8 cellular contexts compared by ENCODE assay signal in genomic region chr3:97971679-97972567, GRCh38. TPM values are rescaled to one million over a fixed set of nuclear protein-coding genes. Genes with fewer than 3 reads are reported as not detected.
DNase-seq lines count a peak whose midpoint lies in the region; ATAC-seq, FAIRE-seq and TF ChIP-seq lines count a peak whose summit lies in the region.

Gene RIOX2 (minus strand): TSS chr3:97972431. CDS start chr3:97967593, 4,838 bp downstream.

- H3K4me1 Mint-ChIP-seq in chondrocyte (ENCODE audit: low read depth) = peaks cover 28% of the 10 kb centered on the region

- peak; percentile 89 for TF ChIP-seq POLR2A in A549 (IDR thresholded peaks at IDR 0.05; ENCODE audit: low read length)

- H3K9me3 ChIP-seq in A549 = no peaks in the 10 kb centered on the region

- FAIRE-seq in A549 (lab: Jason Lieb, UNC) = no peak

- H3K4me1 ChIP-seq in A549 = peaks cover 17% of the 10 kb centered on the region; the same call in 2 of the 3 replicates

- peaks cover 2% of the 10 kb centered on the region for H3K36me3 Mint-ChIP-seq in chondrocyte (ENCODE audit: low read depth)

- ATAC-seq in A549 (peak; percentile 97 to 98), GM18517 (IDR thresholded peaks at IDR 0.05; ENCODE audit: unreplicated experiment) (peak; percentile 81), HG03045 (IDR thresholded peaks at IDR 0.05; ENCODE audit: unreplicated experiment) (peak; percentile 92)

- no peaks in the 10 kb centered on the region for H3K27me3 ChIP-seq in layer of hippocampus (ENCODE audit: control insufficient read depth, insufficient read depth, low read length)

- no peaks in the 10 kb centered on the region for H3K27me3 Mint-ChIP-seq in chondrocyte (ENCODE audit: low read depth)

- H3K4me2 ChIP-seq in A549 = peak within 1 kb of the TSS; percentile 96

- no peak for TF ChIP-seq EP300 in A549 (IDR thresholded peaks at IDR 0.05)

- no peak for TF ChIP-seq RAD21 in A549 (conservative IDR thresholded peaks at IDR 0.05 in 1 of 2, IDR thresholded peaks at IDR 0.05 in 1 of 2)

- peak within 1 kb of the TSS; percentile 84 to 95 for H3K27ac ChIP-seq in A549
- H3K27ac ChIP-seq in layer of hippocampus (ENCODE audit: low read depth, low read length) = peak within 1 kb of the TSS; percentile 70

- DNase-seq in A549 (ENCODE audit: low read depth in 1 of 2, low spot score in 1 of 2) (peak; percentile 64 to 79), NCI-H2227 (lab: John Stamatoyannopoulos, UW; ENCODE audit: unreplicated experiment) (peak; percentile 63), chondrocyte (ENCODE audit: low spot score) (peak; percentile 94)
- peak; percentile 77 for DNase-seq in activated CD4-positive, CD25-positive, alpha-beta regulatory T cell treated with anti-CD3 and anti-CD28 coated beads, Interleukin-2, amount 50 U/mL, for 72 hours
- peak; percentile 82 for DNase-seq in stimulated activated CD4-positive, alpha-beta T cell treated with anti-CD3 and anti-CD28 coated beads, Interleukin-1b, Interleukin-23, amount 100 ng/mL, for 48 hours

- peak within 1 kb of the TSS; percentile 64 for H3K4me3 ChIP-seq in A549

- under 1% methylated on average over 46 of the region's 82 CpGs for WGBS in A549 (ENCODE audit: missing lambda C conversion rate)

- TF ChIP-seq CTCF in A549 (IDR thresholded peaks at IDR 0.05) (no peak), chondrocyte (IDR thresholded peaks at IDR 0.05) (peak; percentile 40)

- H3K9me3 Mint-ChIP-seq in chondrocyte (ENCODE audit: low read depth) = no peaks in the 10 kb centered on the region

- H3K27ac Mint-ChIP-seq in chondrocyte (ENCODE audit: unreplicated experiment) = peak within 1 kb of the TSS; percentile 56

- H3K4me3 Mint-ChIP-seq in chondrocyte (ENCODE audit: unreplicated experiment) = peak within 1 kb of the TSS; percentile 84

- POLR2A ChIA-PET in A549 (lab: Yijun Ruan, JAX) = interaction anchor here (1.1 to 1.2 kb wide), 2 partner anchors 22 to 150 kb away, joined by 3 to 6 read pairs; partner anchors contain the start of gene CRYBG3

- CTCF ChIA-PET in A549 (lab: Yijun Ruan, JAX) = interaction anchor here (3.1 kb wide), 1 partner anchor 51 kb away, joined by 12 read pairs; no protein-coding TSS in a partner anchor

TF ChIP-seq in A549, 52 proteins besides CTCF, POLR2A, EP300 and RAD21 (continues in another document):
- TF ChIP-seq SREBF2 (IDR thresholded peaks at IDR 0.05) (no peak), MAX (IDR thresholded peaks at IDR 0.05) (peak; percentile 96), JUN (IDR thresholded peaks at IDR 0.05) (peak; percentile 44 to 71; a peak in 1 of 5 replicates), EHMT2 (IDR thresholded peaks at IDR 0.05; ENCODE audit: low read depth) (no peak), E2F6 (IDR thresholded peaks at IDR 0.05; ENCODE audit: borderline replicate concordance, low read depth) (0 out of 2 replicates have a peak, but pooled peaks have one; percentile 57), BCL3 (IDR thresholded peaks at IDR 0.05) (0 out of 3 replicates have a peak, but pooled peaks have one; percentile 63), TP53 (CRISPR knock-in tag; IDR thresholded peaks at IDR 0.05) (no peak), CBX8 (IDR thresholded peaks at IDR 0.05) (no peak), ZC3H11A (IDR thresholded peaks at IDR 0.05) (no peak), EHF (CRISPR knock-in tag; IDR thresholded peaks at IDR 0.05) (no peak), PBX3 (IDR thresholded peaks at IDR 0.05) (no peak), FOSL2 (IDR thresholded peaks at IDR 0.05) (no peak), FOSL2 (CRISPR knock-in tag; IDR thresholded peaks at IDR 0.05) (no peak), NPAS2 (CRISPR knock-in tag; IDR thresholded peaks at IDR 0.05; ENCODE audit: borderline replicate concordance) (no peak), HDAC2 (IDR thresholded peaks at IDR 0.05) (no peak), ZSCAN20 (CRISPR knock-in tag; IDR thresholded peaks at IDR 0.05) (no peak), HOXB5 (CRISPR knock-in tag; IDR thresholded peaks at IDR 0.05) (no peak), HOXA7 (CRISPR knock-in tag; IDR thresholded peaks at IDR 0.05) (no peak), FOXS1 (CRISPR knock-in tag; IDR thresholded peaks at IDR 0.05) (no peak), MAFK (IDR thresholded peaks at IDR 0.05; ENCODE audit: partially characterized antibody) (no peak), POLR2AphosphoS2 (conservative IDR thresholded peaks at IDR 0.05; ENCODE audit: low read length) (no peak), HES2 (IDR thresholded peaks at IDR 0.05) (no peak), SMC3 (IDR thresholded peaks at IDR 0.05) (no peak), GATA3 (IDR thresholded peaks at IDR 0.05; ENCODE audit: borderline replicate concordance) (no peak), HOXB13 (CRISPR knock-in tag; IDR thresholded peaks at IDR 0.05; ENCODE audit: low read depth) (no peak), ZFP36 (IDR thresholded peaks at IDR 0.05; ENCODE audit: borderline replicate concordance, partially characterized antibody) (no peak), RNF2 (IDR thresholded peaks at IDR 0.05; ENCODE audit: borderline replicate concordance, low read depth) (no peak), CHD4 (IDR thresholded peaks at IDR 0.05; ENCODE audit: borderline replicate concordance) (no peak), ESRRA (IDR thresholded peaks at IDR 0.05; ENCODE audit: borderline replicate concordance, low read length) (no peak), CBX2 (IDR thresholded peaks at IDR 0.05; ENCODE audit: borderline replicate concordance, low read depth) (no peak), RARB (CRISPR knock-in tag; IDR thresholded peaks at IDR 0.05) (no peak), MYC (IDR thresholded peaks at IDR 0.05; ENCODE audit: borderline replicate concordance, low read length) (peak; percentile 92; the same call in 1 of the 2 replicates), FOSB (CRISPR knock-in tag; IDR thresholded peaks at IDR 0.05) (no peak), CEBPB (IDR thresholded peaks at IDR 0.05) (peak in 1 of 2 experiments; percentile 18; a peak in 1 of 4 replicates)

RNA-seq across cellular contexts. Expression of gene RIOX2, which starts in this region (rescaled TPM):
- polyA plus RNA-seq in A549 (2011; rRNA removed) = 42.4 and 49.6 TPM in 2 replicates
- 22.4 and 23.7 TPM in 2 replicates for polyA plus RNA-seq in A549 (2012; cell fraction: cytosol; rRNA removed)
- polyA plus RNA-seq in A549 (2012; cell fraction: nucleus; rRNA removed) = 23.8 and 24.4 TPM in 2 replicates
- polyA plus RNA-seq in A549 (2017; fragmentation: RNase III; extraction: RNeasy Plus Mini Kit Qiagen cat#74134 plus additional on column Dnase treatment) = 34.1 to 40.1 TPM (median 35.0 TPM) in 3 replicates
- polyA minus RNA-seq in A549 (2011; rRNA and poly(A)+ RNA removed) = 42.6 and 54.7 TPM in 2 replicates
- total RNA-seq in chondrocyte = 26.5 to 35.2 TPM (median 27.1 TPM) in 3 replicates

Comparison
In these comparisons a context has a peak if more than half of its experiments do, and no peak if none do; other contexts are left out.
1. Peak in every context shown above with its lines: DNase-seq, ATAC-seq, H3K4me3 ChIP-seq and H3K27ac ChIP-seq.